ENCODE assay signal across 27 cellular contexts in the genomic region with DNA sequence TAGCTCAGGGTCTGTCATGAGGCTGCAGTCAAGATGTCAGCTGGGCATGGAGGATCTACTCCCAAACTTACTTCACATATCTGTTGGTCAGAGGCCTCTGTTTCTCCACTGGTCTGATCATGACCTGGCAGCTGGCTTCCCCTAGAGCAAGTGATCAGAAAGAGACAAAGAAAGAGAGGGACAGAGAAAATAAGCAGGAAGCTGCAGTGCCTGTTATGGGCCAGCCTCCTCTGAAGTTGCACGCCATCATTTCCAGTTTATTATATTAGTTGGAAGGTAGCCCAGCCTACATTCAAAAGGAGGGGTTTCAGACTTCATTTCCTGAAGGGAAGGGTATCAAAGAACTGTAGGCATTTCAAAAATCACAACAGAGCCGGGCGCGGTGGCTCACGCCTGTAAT. TPM values are rescaled to one million over a fixed set of nuclear protein-coding genes. Genes with fewer than 3 reads are reported as not detected.
DNase-seq lines count a peak whose midpoint lies in the region; ATAC-seq and TF ChIP-seq lines count a peak whose summit lies in the region.
"Had no signal": no experiment of that assay in that cellular context is flagged by ENCODE, and none has a peak within 500 bp of the region (broad histone marks: within the 10 kb centered on the region; RNA-seq: fewer than 3 reads in every experiment).

No MANE protein-coding gene starts in this region.

- no peaks in the 10 kb centered on the region for H4K20me1 ChIP-seq in OCI-LY7 (ENCODE audit: insufficient read depth, low read length)

- no peak for ATAC-seq in sciatic nerve
- ATAC-seq: GM23338, left lung, right cardiac atrium had no signal

- H3K27ac ChIP-seq in A673 (ENCODE audit: low read depth, low read length, poor library complexity, severe bottlenecking) (peak overlapping the region; percentile 18), AG04450 (ENCODE audit: low read depth, low read length) (peak overlapping the region; percentile 39), OCI-LY7 (ENCODE audit: low read depth, low read length, poor library complexity, severe bottlenecking) (no peak overlapping the region)
- H3K27ac ChIP-seq: coronary artery, parathyroid adenoma had no signal

- TF ChIP-seq CTCF in A673 (conservative IDR thresholded peaks at IDR 0.05; ENCODE audit: low read depth, low read length): no peak
- no peak for TF ChIP-seq CTCF in AG04450 (IDR thresholded peaks at IDR 0.05; ENCODE audit: low read depth, low read length)
- TF ChIP-seq CTCF in OCI-LY7 (conservative IDR thresholded peaks at IDR 0.05; ENCODE audit: low read length): no peak

- POLR2A ChIA-PET in A673 (lab: Charles Lee; ENCODE audit: low non-redundant PET) (no interaction called here), AG04450 (lab: Yijun Ruan, JAX) (interaction anchor here (0.6 kb wide), 1 partner anchor 14 kb away, joined by 4 read pairs; no protein-coding TSS in a partner anchor), OCI-LY7 (lab: Charles Lee) (no interaction called here)

- peak overlapping the region; percentile 68 for H2AFZ ChIP-seq in OCI-LY7 (ENCODE audit: low read length)
- H2AFZ ChIP-seq: GM23338, parathyroid adenoma had no signal

- H3K4me3 ChIP-seq in A673 (ENCODE audit: low read depth, low read length, poor library complexity, severe bottlenecking) (no peak overlapping the region), AG04450 (ENCODE audit: low read depth, low read length) (no peak overlapping the region), OCI-LY7 (ENCODE audit: low read depth, low read length, poor library complexity, severe bottlenecking) (no peak overlapping the region)
- H3K4me3 ChIP-seq: coronary artery, GM23338, left lung had no signal

- H3K36me3 ChIP-seq in A673 (ENCODE audit: insufficient read depth, low read length, poor library complexity, severe bottlenecking) (no peaks in the 10 kb centered on the region), OCI-LY7 (ENCODE audit: insufficient read depth, low read length) (no peaks in the 10 kb centered on the region)
- H3K36me3 ChIP-seq: left lung had no signal

- H3K27me3 ChIP-seq in A673 (replicated peaks; ENCODE audit: insufficient read depth, low read depth, low read length, poor library complexity) (no peaks in the 10 kb centered on the region), AG04450 (ENCODE audit: control insufficient read depth, insufficient read depth, low read length) (peaks cover 42% of the 10 kb centered on the region)

- H3K9me3 ChIP-seq in A673 (ENCODE audit: low read depth, low read length, poor library complexity, severe bottlenecking): no peaks in the 10 kb centered on the region
- peaks cover 4% of the 10 kb centered on the region; the same call in 1 of the 2 replicates for H3K9me3 ChIP-seq in AG04450 (ENCODE audit: control insufficient read depth, insufficient read depth, low read length)
- H3K9me3 ChIP-seq in OCI-LY7 (ENCODE audit: low read length): no peaks in the 10 kb centered on the region
- H3K9me3 ChIP-seq: left lung had no signal

- H3K9me2 ChIP-seq in OCI-LY7 (ENCODE audit: insufficient read depth, low read length): no peaks in the 10 kb centered on the region

- H3K4me2 ChIP-seq in OCI-LY7 (ENCODE audit: low read length): peak overlapping the region; percentile 58
- H3K4me2 ChIP-seq: GM23338 had no signal

- BruUV-seq in A673 (replicated peaks; lab: Mats Ljungman, UMichigan): no TSS peak
- BruUV-seq in OCI-LY7 (replicated peaks; lab: Mats Ljungman, UMichigan): no TSS peak

- intact Hi-C loops in A673 (cut with micrococcal nuclease; ENCODE audit: unreplicated experiment): no loop called here
- intact Hi-C loops in OCI-LY7 (cut with micrococcal nuclease; ENCODE audit: unreplicated experiment): loop anchor here (5.0 kb wide), 1 partner anchor 214 kb away; a partner anchor contains a TSS
- intact Hi-C loops in sciatic nerve (cut with DNase I): no loop called here

- CTCF ChIA-PET in A673 (lab: Charles Lee): no interaction called here
- CTCF ChIA-PET in AG04450 (lab: Charles Lee): interaction anchor here (0.5 to 1.6 kb wide), 3 partner anchors 11 to 329 kb away, joined by 3 to 6 read pairs (median 3); no protein-coding TSS in a partner anchor
- CTCF ChIA-PET in OCI-LY7 (lab: Charles Lee; ENCODE audit: unreplicated experiment): interaction anchor here (0.9 kb wide), 1 partner anchor 11 kb away, joined by 3 read pairs; no protein-coding TSS in a partner anchor

- peaks cover 51% of the 10 kb centered on the region for H3K4me1 ChIP-seq in A673 (ENCODE audit: insufficient read depth, low read length, poor library complexity, severe bottlenecking)
- H3K4me1 ChIP-seq in OCI-LY7 (ENCODE audit: insufficient read depth, low read length, poor library complexity, severe bottlenecking): peaks cover 36% of the 10 kb centered on the region

- H3K79me2 ChIP-seq in OCI-LY7 (ENCODE audit: insufficient read depth, low read depth, low read length): no peaks in the 10 kb centered on the region
- H3K79me2 ChIP-seq: parathyroid adenoma had no signal

- DNase-seq in A673 (ENCODE audit: low spot score) (peak; percentile 49), AG04450 (ENCODE audit: low read depth, low spot score) (no peak), OCI-LY7 (ENCODE audit: low spot score) (no peak), dermis blood vessel endothelial cell (peak; percentile 80), NCI-H2107 treated with DMSO at 0.1 percent for 48 hours (lab: John Stamatoyannopoulos, UW; ENCODE audit: unreplicated experiment) (no peak), sciatic nerve (ENCODE audit: low spot score) (no peak), T1000 (lab: John Stamatoyannopoulos, UW) (no peak)
- no peak for DNase-seq in activated CD8-positive, alpha-beta memory T cell treated with anti-CD3 and anti-CD28 coated beads, Interleukin-2, amount 50 U/mL, for 48 hours
- DNase-seq: activated CD4-positive, alpha-beta T cell treated with anti-CD3 and anti-CD28 coated beads, Interleukin-2, amount 10 ng/mL, durations not matched to agents 7 days and 5 days; activated effector memory CD4-positive, alpha-beta T cell treated with anti-CD3 and anti-CD28 coated beads, Interleukin-2, amount 50 U/mL, for 16 hours; amygdala; CD8-positive, alpha-beta memory T cell; DMS79 treated with DMSO at 0.1 percent for 48 hours; endodermal cell; hypothalamus; left lung; midbrain; NCI-H524; nephron progenitor cell; right cardiac atrium; RPMI8226; stimulated activated CD4-positive, alpha-beta T cell treated with anti-CD3 and anti-CD28 coated beads, Interleukin-4, amount 100 ng/mL, for 4 hours; stimulated activated naive CD8-positive, alpha-beta T cell treated with anti-CD3 and anti-CD28 coated beads, Interleukin-15, Interleukin-2, amounts not matched to agents 100 U/mL and 50 U/mL, for 24 hours had no signal

RNA-seq across cellular contexts. Expression of a gene that starts 5.0 kb away (rescaled TPM):
- total RNA-seq in A673 (2021) (20.6 and 22.5 TPM in 2 replicates), OCI-LY7 (2022) (1.8 and 2.2 TPM in 2 replicates), dermis blood vessel endothelial cell (25.8 and 31.1 TPM in 2 replicates), sciatic nerve (6.0 TPM)
- polyA plus RNA-seq in AG04450 (2011; rRNA removed): 0.25 and 0.31 TPM in 2 replicates
- polyA minus RNA-seq in AG04450 (2011; rRNA and poly(A)+ RNA removed): 0.09 and 0.14 TPM in 2 replicates
- 2.6 and 3.0 TPM in 2 replicates for total RNA-seq in OCI-LY7 (2014; rRNA removed; shearing (Covaris generic))
- total RNA-seq: MCF 10A had no signal

RNA-seq across cellular contexts. Expression of a gene that starts 23.7 kb away (rescaled TPM):
- total RNA-seq in A673 (2021): 354 and 357 TPM in 2 replicates
- polyA plus RNA-seq in AG04450 (2011; rRNA removed): 134 and 147 TPM in 2 replicates
- polyA minus RNA-seq in AG04450 (2011; rRNA and poly(A)+ RNA removed): 26.8 and 44.7 TPM in 2 replicates
- 87.2 and 168 TPM in 2 replicates for total RNA-seq in OCI-LY7 (2014; rRNA removed; shearing (Covaris generic))
- 364 and 391 TPM in 2 replicates for total RNA-seq in OCI-LY7 (2022)
- 47.5 and 79.2 TPM in 2 replicates for total RNA-seq in dermis blood vessel endothelial cell
- total RNA-seq in sciatic nerve: 66.3 TPM

RNA-seq across cellular contexts. Expression of a gene that starts 33.7 kb away (rescaled TPM):
- total RNA-seq in A673 (2021): 3.8 and 5.8 TPM in 2 replicates
- polyA plus RNA-seq in AG04450 (2011; rRNA removed): 2.1 TPM in 2 replicates
- polyA minus RNA-seq in AG04450 (2011; rRNA and poly(A)+ RNA removed): 2.9 and 3.5 TPM in 2 replicates
- 18.6 and 29.4 TPM in 2 replicates for total RNA-seq in OCI-LY7 (2014; rRNA removed; shearing (Covaris generic))
- total RNA-seq in OCI-LY7 (2022): 43.7 and 51.6 TPM in 2 replicates
- 9.5 and 11.6 TPM in 2 replicates for total RNA-seq in dermis blood vessel endothelial cell
- 7.6 TPM for total RNA-seq in sciatic nerve

RNA-seq across cellular contexts. Expression of a gene that starts 55.0 kb away (rescaled TPM):
- total RNA-seq in A673 (2021): 86.6 and 93.2 TPM in 2 replicates
- polyA plus RNA-seq in AG04450 (2011; rRNA removed): 38.2 and 43.2 TPM in 2 replicates
- 24.1 and 24.6 TPM in 2 replicates for polyA minus RNA-seq in AG04450 (2011; rRNA and poly(A)+ RNA removed)
- 50.9 and 52.3 TPM in 2 replicates for total RNA-seq in OCI-LY7 (2014; rRNA removed; shearing (Covaris generic))
- total RNA-seq in OCI-LY7 (2022): 62.8 and 67.6 TPM in 2 replicates
- total RNA-seq in dermis blood vessel endothelial cell: 41.0 and 57.0 TPM in 2 replicates
- 72.9 TPM for total RNA-seq in sciatic nerve

Comparison
In these comparisons a context has a peak if more than half of its experiments do, and no peak if none do; other contexts are left out.
1. DNase-seq: peak in A673 (single experiment) and dermis blood vessel endothelial cell (single experiment); none in AG04450 (single experiment), OCI-LY7 (single experiment), NCI-H2107 treated with DMSO at 0.1 percent for 48 hours (single experiment), sciatic nerve (single experiment), activated CD8-positive, alpha-beta memory T cell treated with anti-CD3 and anti-CD28 coated beads, Interleukin-2, amount 50 U/mL, for 48 hours (single experiment) and T1000 (single experiment).